Comparison of ENCODE assay signal across 7 cellular contexts in the genomic region with DNA sequence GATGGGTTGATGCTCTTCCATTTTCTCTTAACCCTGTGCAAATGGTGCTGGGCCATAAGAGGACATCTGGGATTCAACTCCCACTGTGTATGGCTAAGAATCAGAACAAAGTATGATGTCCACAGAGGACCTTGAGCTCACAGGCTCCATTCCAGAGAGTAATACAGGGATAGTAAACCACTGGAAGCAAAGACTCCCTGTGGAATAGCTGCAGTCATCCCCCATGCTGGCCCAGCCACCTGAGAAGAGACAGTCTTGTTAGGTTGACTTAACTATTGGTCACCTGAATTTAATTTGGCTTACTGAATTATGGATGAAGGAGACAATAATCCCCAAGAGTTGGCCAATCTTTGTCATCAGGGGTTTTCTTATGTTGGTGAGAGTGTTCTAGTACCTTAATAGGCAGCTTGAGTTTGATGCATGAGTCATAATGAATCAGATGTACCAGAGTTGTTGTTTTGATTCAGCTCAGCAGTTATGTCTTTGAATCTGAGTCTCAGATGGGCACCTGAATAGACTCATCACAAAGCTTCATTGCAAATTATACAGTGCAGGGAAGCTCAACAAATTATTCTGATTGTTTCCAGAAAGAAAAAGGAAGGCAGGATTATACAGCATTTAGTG.
DNase-seq lines count a peak whose midpoint lies in the region; ATAC-seq and TF ChIP-seq lines count a peak whose summit lies in the region.

No MANE protein-coding gene starts in this region.

- in situ Hi-C loops in astrocyte of the spinal cord (cut with HindIII; ENCODE audit: low sequenced_read_pairs) = no loop called here

- no peaks in the 10 kb centered on the region for H3K36me3 Mint-ChIP-seq in activated CD8-positive, alpha-beta memory T cell treated with anti-CD3 and anti-CD28 coated beads, Interleukin-2, amount 10 ng/mL, durations not matched to agents 7 days and 5 days

- H3K27ac Mint-ChIP-seq in activated CD8-positive, alpha-beta memory T cell treated with anti-CD3 and anti-CD28 coated beads, Interleukin-2, amount 10 ng/mL, durations not matched to agents 7 days and 5 days = no peak overlapping the region

- DNase-seq in astrocyte of the spinal cord (ENCODE audit: low read depth, low spot score) = peak; percentile 83
- DNase-seq in skeletal muscle cell (ENCODE audit: low read depth) = peak; percentile 78
- DNase-seq in activated CD8-positive, alpha-beta memory T cell treated with anti-CD3 and anti-CD28 coated beads, Interleukin-2, amount 10 ng/mL, durations not matched to agents 7 days and 5 days = no peak
- no peak for DNase-seq in NCI-H2171 treated with DMSO at 0.1 percent for 48 hours (lab: John Stamatoyannopoulos, UW)
- no peak for DNase-seq in foreskin melanocyte

- CTCF ChIA-PET in activated CD8-positive, alpha-beta memory T cell treated with anti-CD3 and anti-CD28 coated beads, Interleukin-2, amount 10 ng/mL, durations not matched to agents 7 days and 5 days (lab: Charles Lee) = no interaction called here

- ATAC-seq in GM19452 (IDR thresholded peaks at IDR 0.05; ENCODE audit: unreplicated experiment) = peak; percentile 58
- peak; percentile 35 for ATAC-seq in HG03097 (IDR thresholded peaks at IDR 0.05; ENCODE audit: low FRiP score, unreplicated experiment)
- no peak for ATAC-seq in activated CD8-positive, alpha-beta memory T cell treated with anti-CD3 and anti-CD28 coated beads, Interleukin-2, amount 10 ng/mL, durations not matched to agents 7 days and 5 days

- peaks cover 20% of the 10 kb centered on the region for H3K27me3 Mint-ChIP-seq in activated CD8-positive, alpha-beta memory T cell treated with anti-CD3 and anti-CD28 coated beads, Interleukin-2, amount 10 ng/mL, durations not matched to agents 7 days and 5 days

- peaks cover 2% of the 10 kb centered on the region for H3K9me3 Mint-ChIP-seq in activated CD8-positive, alpha-beta memory T cell treated with anti-CD3 and anti-CD28 coated beads, Interleukin-2, amount 10 ng/mL, durations not matched to agents 7 days and 5 days (ENCODE audit: low read depth)

- peaks cover 7% of the 10 kb centered on the region for H3K4me1 Mint-ChIP-seq in activated CD8-positive, alpha-beta memory T cell treated with anti-CD3 and anti-CD28 coated beads, Interleukin-2, amount 10 ng/mL, durations not matched to agents 7 days and 5 days

- H3K4me3 ChIP-seq in astrocyte of the spinal cord (ENCODE audit: low read depth, low read length) = no peak overlapping the region
- H3K4me3 ChIP-seq in skeletal muscle cell (ENCODE audit: low read depth, low read length) = no peak overlapping the region

- H3K4me3 Mint-ChIP-seq in activated CD8-positive, alpha-beta memory T cell treated with anti-CD3 and anti-CD28 coated beads, Interleukin-2, amount 10 ng/mL, durations not matched to agents 7 days and 5 days = no peak overlapping the region

- TF ChIP-seq CTCF in astrocyte of the spinal cord (IDR thresholded peaks at IDR 0.05; ENCODE audit: low read depth, low read length) = no peak

Comparison
In these comparisons a context has a peak if more than half of its experiments do, and no peak if none do; other contexts are left out.
1. DNase-seq: peak in astrocyte of the spinal cord (single experiment) and skeletal muscle cell (single experiment); none in activated CD8-positive, alpha-beta memory T cell treated with anti-CD3 and anti-CD28 coated beads, Interleukin-2, amount 10 ng/mL, durations not matched to agents 7 days and 5 days (single experiment), NCI-H2171 treated with DMSO at 0.1 percent for 48 hours (single experiment) and foreskin melanocyte (single experiment).